Comparison of ENCODE assay signal across 1 cellular context in genomic region chr1:93576346-93576745, GRCh38.
A peak's percentile ranks its signal among the peaks of the same experiment; 100 is the strongest.
TF ChIP-seq lines count a peak whose summit lies in the region.

No MANE protein-coding gene starts in this region.

TF ChIP-seq in SK-N-SH, 30 proteins besides CTCF, POLR2A, EP300 and RAD21 (continued from another document):
- TF ChIP-seq REST (IDR thresholded peaks at IDR 0.05; ENCODE audit: low read depth, low read length) (no peak), FOSL2 (IDR thresholded peaks at IDR 0.05; ENCODE audit: borderline replicate concordance, low read depth) (no peak), EZH2phosphoT487 (IDR thresholded peaks at IDR 0.05; ENCODE audit: borderline replicate concordance, low read depth) (no peak), CHD2 (IDR thresholded peaks at IDR 0.05; ENCODE audit: low read length, partially characterized antibody) (peak; percentile 64), SIN3A (IDR thresholded peaks at IDR 0.05; ENCODE audit: borderline replicate concordance, low read depth, low read length) (no peak), FOXM1 (IDR thresholded peaks at IDR 0.05; ENCODE audit: low read depth) (no peak), POLR2AphosphoS5 (IDR thresholded peaks at IDR 0.05; ENCODE audit: low read depth, low read length) (peak; percentile 26; the same call in 1 of the 2 replicates), ELF1 (IDR thresholded peaks at IDR 0.05) (no peak), NFIC (IDR thresholded peaks at IDR 0.05; ENCODE audit: borderline replicate concordance) (no peak), RCOR1 (IDR thresholded peaks at IDR 0.05; ENCODE audit: low read length) (peak; percentile 74), SMC3 (IDR thresholded peaks at IDR 0.05; ENCODE audit: low read depth, low read length) (no peak), JUND (IDR thresholded peaks at IDR 0.05) (no peak), MXI1 (IDR thresholded peaks at IDR 0.05; ENCODE audit: low read depth, low read length) (peak; percentile 63), FOXJ3 (CRISPR knock-in tag; IDR thresholded peaks at IDR 0.05) (no peak), TEAD4 (IDR thresholded peaks at IDR 0.05; ENCODE audit: borderline replicate concordance, insufficient read depth) (no peak), RXRA (IDR thresholded peaks at IDR 0.05; ENCODE audit: borderline replicate concordance, low read depth) (no peak), NRF1 (IDR thresholded peaks at IDR 0.05; ENCODE audit: low read depth, low read length) (no peak)
- TF ChIP-seq, protein P1, sequence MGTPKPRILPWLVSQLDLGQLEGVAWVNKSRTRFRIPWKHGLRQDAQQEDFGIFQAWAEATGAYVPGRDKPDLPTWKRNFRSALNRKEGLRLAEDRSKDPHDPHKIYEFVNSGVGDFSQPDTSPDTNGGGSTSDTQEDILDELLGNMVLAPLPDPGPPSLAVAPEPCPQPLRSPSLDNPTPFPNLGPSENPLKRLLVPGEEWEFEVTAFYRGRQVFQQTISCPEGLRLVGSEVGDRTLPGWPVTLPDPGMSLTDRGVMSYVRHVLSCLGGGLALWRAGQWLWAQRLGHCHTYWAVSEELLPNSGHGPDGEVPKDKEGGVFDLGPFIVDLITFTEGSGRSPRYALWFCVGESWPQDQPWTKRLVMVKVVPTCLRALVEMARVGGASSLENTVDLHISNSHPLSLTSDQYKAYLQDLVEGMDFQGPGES (IDR thresholded peaks at IDR 0.05; ENCODE audit: low read depth, low read length), result no peak
- TF ChIP-seq, protein P2, sequence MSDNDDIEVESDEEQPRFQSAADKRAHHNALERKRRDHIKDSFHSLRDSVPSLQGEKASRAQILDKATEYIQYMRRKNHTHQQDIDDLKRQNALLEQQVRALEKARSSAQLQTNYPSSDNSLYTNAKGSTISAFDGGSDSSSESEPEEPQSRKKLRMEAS (IDR thresholded peaks at IDR 0.05; ENCODE audit: low read depth), result no peak
- TF ChIP-seq, protein P3, sequence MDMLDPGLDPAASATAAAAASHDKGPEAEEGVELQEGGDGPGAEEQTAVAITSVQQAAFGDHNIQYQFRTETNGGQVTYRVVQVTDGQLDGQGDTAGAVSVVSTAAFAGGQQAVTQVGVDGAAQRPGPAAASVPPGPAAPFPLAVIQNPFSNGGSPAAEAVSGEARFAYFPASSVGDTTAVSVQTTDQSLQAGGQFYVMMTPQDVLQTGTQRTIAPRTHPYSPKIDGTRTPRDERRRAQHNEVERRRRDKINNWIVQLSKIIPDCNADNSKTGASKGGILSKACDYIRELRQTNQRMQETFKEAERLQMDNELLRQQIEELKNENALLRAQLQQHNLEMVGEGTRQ (IDR thresholded peaks at IDR 0.05; ENCODE audit: borderline replicate concordance, low read depth, low read length), result no peak
TF ChIP-seq in SK-N-SH: peak in this region for 6.
